8 cellular contexts compared by ENCODE assay signal in the genomic region with DNA sequence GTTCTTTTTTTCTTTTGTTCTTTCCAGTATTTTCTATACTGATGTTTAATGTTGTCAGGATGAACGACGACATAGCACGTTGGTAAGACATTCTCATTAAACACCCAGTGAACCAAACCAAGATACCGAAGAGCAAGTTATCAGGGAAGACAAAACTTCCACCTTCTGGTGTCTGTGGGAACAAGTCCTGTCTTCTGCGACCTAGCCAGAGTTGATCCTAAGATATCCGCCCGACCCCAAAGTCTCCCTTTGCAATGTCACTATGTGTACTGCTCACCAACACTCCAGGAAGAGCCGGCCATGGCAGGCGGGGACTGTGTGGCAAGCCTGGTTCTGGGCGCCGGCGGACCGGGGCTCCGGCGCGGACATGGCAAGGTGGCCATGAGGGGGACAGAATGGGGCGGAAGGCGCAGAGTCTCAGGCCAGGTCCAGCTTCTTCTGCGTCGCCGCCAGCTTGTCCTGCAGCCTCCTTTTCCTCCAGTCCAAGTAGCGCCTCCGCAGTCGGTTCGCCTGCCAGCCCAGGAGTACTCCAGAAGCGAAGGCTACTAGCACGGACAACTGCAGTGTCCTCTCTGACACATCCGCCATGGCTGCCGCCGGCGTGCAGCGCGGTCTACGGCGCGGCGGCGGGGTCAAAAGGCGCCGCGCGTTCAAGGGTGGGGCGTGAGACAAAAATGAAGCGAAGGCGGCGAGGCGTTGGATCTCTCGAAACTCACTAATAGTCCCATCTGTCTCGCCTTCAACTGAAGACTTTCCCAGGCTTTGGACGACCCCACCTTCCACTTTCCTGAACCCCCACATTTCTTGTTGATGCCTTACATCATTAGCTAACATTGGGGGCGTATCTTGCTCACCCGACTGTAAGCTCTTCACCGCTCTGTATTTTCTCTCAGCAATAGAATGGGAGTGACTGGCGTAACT. TPM values are rescaled to one million over a fixed set of nuclear protein-coding genes. Genes with fewer than 3 reads are reported as not detected.
DNase-seq lines count a peak whose midpoint lies in the region; ATAC-seq and TF ChIP-seq lines count a peak whose summit lies in the region.

A gene with protein sequence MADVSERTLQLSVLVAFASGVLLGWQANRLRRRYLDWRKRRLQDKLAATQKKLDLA (minus strand): TSS at position 610 of the 921 bp plus-strand sequence. CDS start 22 bp downstream, at position 588.

- 2% methylated on average over 53 of the region's 54 CpGs for WGBS in HUES64
- WGBS in esophagus, 2 donors: 1 to 3% methylated on average over 54 of the region's 54 CpGs

- H3K4me1 Mint-ChIP-seq in stimulated activated effector memory CD8-positive, alpha-beta T cell treated with anti-CD3 and anti-CD28 coated beads, Interleukin-12 subunit alpha, Interleukin-12 subunit beta, amount 100 ng/mL, for 72 hours: peaks cover 13% of the 10 kb centered on the region

- H3K27ac ChIP-seq in HUES64 (ENCODE audit: low read depth, low read length): peak within 1 kb of the TSS; percentile 5; the same call in 1 of the 2 replicates
- peak within 1 kb of the TSS; percentile 67 to 90 for H3K27ac ChIP-seq in esophagus (ENCODE audit: low read depth in 2 of 2, low read length in 1 of 2)
- peak within 1 kb of the TSS; percentile 88 for H3K27ac ChIP-seq in muscle layer of duodenum (ENCODE audit: low read length)

- H3K27me3 ChIP-seq in HUES64 (ENCODE audit: insufficient read depth, low read length) (no peaks in the 10 kb centered on the region; the same call in 1 of the 2 replicates), esophagus (ENCODE audit: control insufficient read depth in 1 of 2, insufficient read depth in 2 of 2, low read length in 2 of 2) (no peaks in the 10 kb centered on the region), muscle layer of duodenum (ENCODE audit: low read depth, low read length) (no peaks in the 10 kb centered on the region)

- H3K9me3 ChIP-seq in HUES64 (ENCODE audit: insufficient read depth, low read depth, low read length): peaks cover 19% of the 10 kb centered on the region
- H3K9me3 ChIP-seq in esophagus (ENCODE audit: control insufficient read depth in 2 of 2, insufficient read depth in 1 of 2, low read depth in 1 of 2, low read length in 1 of 2): no peaks in the 10 kb centered on the region
- H3K9me3 ChIP-seq in muscle layer of duodenum (ENCODE audit: control insufficient read depth in 1 of 2, low read length in 2 of 2): no peaks in the 10 kb centered on the region

- H3K4me1 ChIP-seq in HUES64 (ENCODE audit: insufficient read depth, low read length) (no peaks in the 10 kb centered on the region), esophagus (ENCODE audit: control insufficient read depth in 2 of 2, insufficient read depth in 2 of 2, low read length in 1 of 2) (no peaks in the 10 kb centered on the region), muscle layer of duodenum (ENCODE audit: control insufficient read depth in 1 of 2, insufficient read depth in 2 of 2, low read length in 2 of 2) (peaks cover 0 to 13% of the 10 kb centered on the region in 2 donors)

- peak; percentile 93 for ATAC-seq in GM21515 (IDR thresholded peaks at IDR 0.05; ENCODE audit: unreplicated experiment)
- ATAC-seq in stimulated activated effector memory CD8-positive, alpha-beta T cell treated with anti-CD3 and anti-CD28 coated beads, Interleukin-12 subunit alpha, Interleukin-12 subunit beta, amount 100 ng/mL, for 72 hours: peak; percentile 95

- peaks cover 36% of the 10 kb centered on the region for H3K36me3 Mint-ChIP-seq in stimulated activated effector memory CD8-positive, alpha-beta T cell treated with anti-CD3 and anti-CD28 coated beads, Interleukin-12 subunit alpha, Interleukin-12 subunit beta, amount 100 ng/mL, for 72 hours

- H3K36me3 ChIP-seq in HUES64 (ENCODE audit: insufficient read depth, low read length) (peaks cover 9% of the 10 kb centered on the region; the same call in 1 of the 2 replicates), esophagus (ENCODE audit: control insufficient read depth in 2 of 2, insufficient read depth in 2 of 2, low read length in 1 of 2) (peaks cover 0 to 3% of the 10 kb centered on the region in 2 donors), muscle layer of duodenum (ENCODE audit: control insufficient read depth in 1 of 2, insufficient read depth in 2 of 2, low read length in 2 of 2) (peaks cover 5 to 9% of the 10 kb centered on the region in 2 donors)

- H3K9ac ChIP-seq in HUES64 (ENCODE audit: low read depth, low read length): peak within 1 kb of the TSS; percentile 78

- H3K9me3 Mint-ChIP-seq in stimulated activated effector memory CD8-positive, alpha-beta T cell treated with anti-CD3 and anti-CD28 coated beads, Interleukin-12 subunit alpha, Interleukin-12 subunit beta, amount 100 ng/mL, for 72 hours: peaks cover 2% of the 10 kb centered on the region

- H3K27ac Mint-ChIP-seq in stimulated activated effector memory CD8-positive, alpha-beta T cell treated with anti-CD3 and anti-CD28 coated beads, Interleukin-12 subunit alpha, Interleukin-12 subunit beta, amount 100 ng/mL, for 72 hours: peak within 1 kb of the TSS; percentile 94

- peak; percentile 55 for DNase-seq in DMS 273 treated with DMSO at 0.1 percent for 48 hours (lab: John Stamatoyannopoulos, UW)
- peak; percentile 83 to 85 for DNase-seq in activated T-cell treated with anti-CD3 and anti-CD28 coated beads, Interleukin-2, amount 50 U/mL, for 48 hours
- DNase-seq in stimulated activated effector memory CD8-positive, alpha-beta T cell treated with anti-CD3 and anti-CD28 coated beads, Interleukin-12 subunit alpha, Interleukin-12 subunit beta, amount 100 ng/mL, for 72 hours (ENCODE audit: low spot score in 2 of 2): peak; percentile 57 to 81

- peak within 1 kb of the TSS; percentile 92 for H3K4me3 Mint-ChIP-seq in stimulated activated effector memory CD8-positive, alpha-beta T cell treated with anti-CD3 and anti-CD28 coated beads, Interleukin-12 subunit alpha, Interleukin-12 subunit beta, amount 100 ng/mL, for 72 hours

- H3K4me3 ChIP-seq in HUES64 (ENCODE audit: low read length) (peak within 1 kb of the TSS; percentile 77), esophagus (ENCODE audit: low read depth in 1 of 2, low read length in 2 of 2) (peak within 1 kb of the TSS; percentile 86 to 92), muscle layer of duodenum (ENCODE audit: low read depth in 1 of 2, low read length in 2 of 2) (peak within 1 kb of the TSS; percentile 96 to 97)

TF ChIP-seq in PFSK-1, 5 proteins besides CTCF, POLR2A, EP300 and RAD21:
- TF ChIP-seq POLR2AphosphoS5 (IDR thresholded peaks at IDR 0.05; ENCODE audit: low read depth, low read length): peak; percentile 96
- peak; percentile 89 for TF ChIP-seq TAF1 (IDR thresholded peaks at IDR 0.05; ENCODE audit: borderline replicate concordance, insufficient read depth, low read length)
- TF ChIP-seq SIN3A (IDR thresholded peaks at IDR 0.05; ENCODE audit: borderline replicate concordance, insufficient read depth, low read length): peak; percentile 87; the same call in 1 of the 2 replicates
- peak; percentile 73 for TF ChIP-seq FOXP2 (optimal IDR thresholded peaks at IDR 0.05; ENCODE audit: borderline replicate concordance, extremely low read depth, extremely low read length, insufficient read depth)
- TF ChIP-seq, protein P1, sequence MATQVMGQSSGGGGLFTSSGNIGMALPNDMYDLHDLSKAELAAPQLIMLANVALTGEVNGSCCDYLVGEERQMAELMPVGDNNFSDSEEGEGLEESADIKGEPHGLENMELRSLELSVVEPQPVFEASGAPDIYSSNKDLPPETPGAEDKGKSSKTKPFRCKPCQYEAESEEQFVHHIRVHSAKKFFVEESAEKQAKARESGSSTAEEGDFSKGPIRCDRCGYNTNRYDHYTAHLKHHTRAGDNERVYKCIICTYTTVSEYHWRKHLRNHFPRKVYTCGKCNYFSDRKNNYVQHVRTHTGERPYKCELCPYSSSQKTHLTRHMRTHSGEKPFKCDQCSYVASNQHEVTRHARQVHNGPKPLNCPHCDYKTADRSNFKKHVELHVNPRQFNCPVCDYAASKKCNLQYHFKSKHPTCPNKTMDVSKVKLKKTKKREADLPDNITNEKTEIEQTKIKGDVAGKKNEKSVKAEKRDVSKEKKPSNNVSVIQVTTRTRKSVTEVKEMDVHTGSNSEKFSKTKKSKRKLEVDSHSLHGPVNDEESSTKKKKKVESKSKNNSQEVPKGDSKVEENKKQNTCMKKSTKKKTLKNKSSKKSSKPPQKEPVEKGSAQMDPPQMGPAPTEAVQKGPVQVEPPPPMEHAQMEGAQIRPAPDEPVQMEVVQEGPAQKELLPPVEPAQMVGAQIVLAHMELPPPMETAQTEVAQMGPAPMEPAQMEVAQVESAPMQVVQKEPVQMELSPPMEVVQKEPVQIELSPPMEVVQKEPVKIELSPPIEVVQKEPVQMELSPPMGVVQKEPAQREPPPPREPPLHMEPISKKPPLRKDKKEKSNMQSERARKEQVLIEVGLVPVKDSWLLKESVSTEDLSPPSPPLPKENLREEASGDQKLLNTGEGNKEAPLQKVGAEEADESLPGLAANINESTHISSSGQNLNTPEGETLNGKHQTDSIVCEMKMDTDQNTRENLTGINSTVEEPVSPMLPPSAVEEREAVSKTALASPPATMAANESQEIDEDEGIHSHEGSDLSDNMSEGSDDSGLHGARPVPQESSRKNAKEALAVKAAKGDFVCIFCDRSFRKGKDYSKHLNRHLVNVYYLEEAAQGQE (IDR thresholded peaks at IDR 0.05; ENCODE audit: insufficient read depth in 1 of 2, low read depth in 2 of 2, low read length in 2 of 2): 0 out of 4 replicates have a peak, but pooled peaks of 1 of the 2 experiments have one; percentile 23

RNA-seq across cellular contexts. Expression of the gene that starts here (rescaled TPM):
- 27.5 TPM for polyA plus RNA-seq in HUES64 (2013, experiment 1 of 2)
- polyA plus RNA-seq in HUES64 (2013, experiment 2 of 2): 24.1 TPM
- polyA plus RNA-seq in PFSK-1 (2012; ENCODE audit: insufficient read length, low read depth): 76.6 TPM
- 100 to 1,000 TPM; 127 to 188 TPM for polyA plus RNA-seq in esophagus

Comparison
In these comparisons a context has a peak if more than half of its experiments do, and no peak if none do; other contexts are left out.
1. Peak in every context shown above with its lines: DNase-seq, ATAC-seq, H3K4me3 ChIP-seq and H3K27ac ChIP-seq.
2. H3K27ac ChIP-seq: peak in every context shown above with its lines; median percentile 88 in muscle layer of duodenum; 78 in esophagus; 5 in HUES64.